Comparison of ENCODE assay signal across 8 cellular contexts in genomic region chr2:220687231-220687843, GRCh38.
DNase-seq lines count a peak whose midpoint lies in the region; ATAC-seq and TF ChIP-seq lines count a peak whose summit lies in the region.

No MANE protein-coding gene starts in this region.

- H3K27me3 ChIP-seq in CD8-positive, alpha-beta T cell (ENCODE audit: insufficient read depth, low read length), result no peaks in the 10 kb centered on the region
- no peaks in the 10 kb centered on the region for H3K27me3 ChIP-seq in ovary
- peaks cover 0 to 3% of the 10 kb centered on the region in 2 donors for H3K27me3 ChIP-seq in tibial nerve

- no peaks in the 10 kb centered on the region for H3K36me3 ChIP-seq in CD8-positive, alpha-beta T cell (ENCODE audit: insufficient read depth, low read length)
- no peaks in the 10 kb centered on the region for H3K36me3 ChIP-seq in ovary
- no peaks in the 10 kb centered on the region for H3K36me3 ChIP-seq in tibial nerve

- 51 to 52% (median 51%) methylated on average over 15 of the region's 15 CpGs for WGBS in ovary, 3 donors
- WGBS in tibial nerve, 2 donors, result 53 to 56% methylated on average over 15 of the region's 15 CpGs

- TF ChIP-seq EP300 in ovary (IDR thresholded peaks at IDR 0.05) (no peak), tibial nerve (IDR thresholded peaks at IDR 0.05) (no peak)

- DNase-seq in CD8-positive, alpha-beta T cell, result peak; percentile 5 to 66 (median 42)
- peak; percentile 32 for DNase-seq in RKO (ENCODE audit: low spot score)
- DNase-seq in activated effector memory CD4-positive, alpha-beta T cell treated with anti-CD3 and anti-CD28 coated beads, Interleukin-2, amount 50 U/mL, for 16 hours, result peak; percentile 85
- peak; percentile 30 for DNase-seq in globus pallidus (ENCODE audit: low spot score)
- peak; percentile 65 to 75 (median 73) for DNase-seq in ovary
- peak; percentile 56 to 85 for DNase-seq in tibial nerve (ENCODE audit: low spot score in 2 of 2)

- CTCF ChIA-PET in CD8-positive, alpha-beta T cell (lab: Charles Lee), result interaction anchor here (2.0 kb wide), 1 partner anchor 886 kb away, joined by 13 read pairs; the partner anchor contains the start of gene EPHA4

- no peaks in the 10 kb centered on the region for H3K4me1 Mint-ChIP-seq in CD8-positive, alpha-beta T cell (ENCODE audit: low read depth)

- H3K4me3 ChIP-seq in CD8-positive, alpha-beta T cell (ENCODE audit: low read depth, low read length), result no peak overlapping the region
- H3K4me3 ChIP-seq in ovary (no peak overlapping the region), tibial nerve (no peak overlapping the region)

- ATAC-seq in CD8-positive, alpha-beta T cell, result peak; percentile 80
- ATAC-seq in GM19351 (IDR thresholded peaks at IDR 0.05; ENCODE audit: unreplicated experiment), result peak; percentile 94
- peak; percentile 79 for ATAC-seq in HG03457 (IDR thresholded peaks at IDR 0.05; ENCODE audit: unreplicated experiment)

- no peak overlapping the region for H3K27ac Mint-ChIP-seq in CD8-positive, alpha-beta T cell

- no peak overlapping the region for H3K27ac ChIP-seq in CD8-positive, alpha-beta T cell (ENCODE audit: low read depth, low read length)
- H3K27ac ChIP-seq in ovary (no peak overlapping the region), tibial nerve (no peak overlapping the region)

- peak; percentile 78 for TF ChIP-seq CTCF in CD8-positive, alpha-beta T cell (IDR thresholded peaks at IDR 0.05)
- TF ChIP-seq CTCF in ovary (IDR thresholded peaks at IDR 0.05) (peak; percentile 48 to 78 (median 52)), tibial nerve (IDR thresholded peaks at IDR 0.05) (peak; percentile 78 to 83 (median 81))

- H3K4me1 ChIP-seq in CD8-positive, alpha-beta T cell (ENCODE audit: insufficient read depth, low read length), result no peaks in the 10 kb centered on the region
- H3K4me1 ChIP-seq in ovary (ENCODE audit: insufficient read depth) (no peaks in the 10 kb centered on the region), tibial nerve (no peaks in the 10 kb centered on the region)

- no peaks in the 10 kb centered on the region for H3K9me3 Mint-ChIP-seq in CD8-positive, alpha-beta T cell

- intact Hi-C loops in CD8-positive, alpha-beta T cell (cut with DNase I, micrococcal nuclease), result loop anchor here in 1 of 2 experiments (1.0 to 5.0 kb wide), 2 partner anchors 886 to 1280 kb away; no protein-coding TSS in a partner anchor
- intact Hi-C loops in ovary (cut with DNase I), result loop anchor here in 3 of 4 donors (5.0 to 10.0 kb wide), 2 partner anchors 885 to 943 kb away; partner anchors contain the start of gene EPHA4 (in 3 of the 3)

- H3K9me3 ChIP-seq in CD8-positive, alpha-beta T cell (ENCODE audit: low read length), result no peaks in the 10 kb centered on the region
- H3K9me3 ChIP-seq in ovary (no peaks in the 10 kb centered on the region), tibial nerve (no peaks in the 10 kb centered on the region)

- H3K4me3 Mint-ChIP-seq in CD8-positive, alpha-beta T cell, result no peak overlapping the region

- no peak for TF ChIP-seq POLR2A in ovary (IDR thresholded peaks at IDR 0.05)
- TF ChIP-seq POLR2A in tibial nerve (IDR thresholded peaks at IDR 0.05), result no peak

- peaks cover 8% of the 10 kb centered on the region for H3K27me3 Mint-ChIP-seq in CD8-positive, alpha-beta T cell (ENCODE audit: low read depth)

- H3K36me3 Mint-ChIP-seq in CD8-positive, alpha-beta T cell, result no peaks in the 10 kb centered on the region

- POLR2A ChIA-PET in CD8-positive, alpha-beta T cell (lab: Charles Lee), result no interaction called here

Comparison
In these comparisons a context has a peak if more than half of its experiments do, and no peak if none do; other contexts are left out.
1. DNase-seq: peak in every context shown above with its lines; median percentile 85 in activated effector memory CD4-positive, alpha-beta T cell treated with anti-CD3 and anti-CD28 coated beads, Interleukin-2, amount 50 U/mL, for 16 hours; 73 in ovary; 70 in tibial nerve; 42 in CD8-positive, alpha-beta T cell; 32 in RKO; 30 in globus pallidus.